In genomic region chr15:61811952-61812351, GRCh38 we compare ENCODE assay signal across 30 cellular contexts.
"Had no signal": no experiment of that assay in that cellular context is flagged by ENCODE, and none has a peak within 500 bp of the region (broad histone marks: within the 10 kb centered on the region; RNA-seq: fewer than 3 reads in every experiment).

No MANE protein-coding gene starts in this region.

- H2AFZ ChIP-seq: hepatocyte had no signal

- H3K9me3 ChIP-seq: gastroesophageal sphincter, heart left ventricle, neutrophil, pancreas, right atrium auricular region, suprapubic skin, transverse colon, upper lobe of right lung, uterus had no signal

- H3K4me1 Mint-ChIP-seq: endodermal cell; memory B cell; natural killer cell; stimulated activated naive CD8-positive, alpha-beta T cell treated with anti-CD3 and anti-CD28 coated beads, Interleukin-15, amount 100 ng/mL, for 72 hours had no signal

- H3K36me3 Mint-ChIP-seq: memory B cell, natural killer cell had no signal

- DNase-seq: effector CD8-positive, alpha-beta T cell; endodermal cell; foreskin keratinocyte; heart left ventricle; kidney; natural killer cell; pancreas; stimulated activated CD4-positive, alpha-beta T cell treated with anti-CD3 and anti-CD28 coated beads, Interleukin-12 subunit alpha, Interleukin-12 subunit beta, amount 100 ng/mL, for 4 hours; stimulated activated CD4-positive, alpha-beta T cell treated with anti-CD3 and anti-CD28 coated beads, Interleukin-1b, Interleukin-23, amount 100 ng/mL, for 48 hours; stimulated activated CD4-positive, alpha-beta T cell treated with anti-CD3 and anti-CD28 coated beads, Interleukin-4, amount 100 ng/mL, for 1 hour; stimulated activated CD8-positive, alpha-beta memory T cell treated with anti-CD3 and anti-CD28 coated beads, Interleukin-4, amount 100 ng/mL, for 48 hours; stimulated activated naive CD4-positive, alpha-beta T cell; stimulated activated naive CD8-positive, alpha-beta T cell treated with anti-CD3 and anti-CD28 coated beads, Interleukin-15, amount 100 ng/mL, for 72 hours; transverse colon; upper lobe of right lung; uterus had no signal

- FAIRE-seq: kidney, pancreas had no signal

- H3K4me1 ChIP-seq: foreskin keratinocyte, gastroesophageal sphincter, heart left ventricle, pancreas, right atrium auricular region, suprapubic skin, transverse colon, upper lobe of right lung, uterus had no signal

- H3K4me2 ChIP-seq: hepatocyte, smooth muscle cell had no signal

- H3K27me3 Mint-ChIP-seq: dendritic cell treated with granulocyte-macrophage colony-stimulating factor and Interleukin-4, amounts not matched to agents 40 ng/mL and 50 ng/mL, for 4 days; progenitor cell of endocrine pancreas had no signal

- H3K9me3 Mint-ChIP-seq: dendritic cell treated with granulocyte-macrophage colony-stimulating factor and Interleukin-4, amounts not matched to agents 40 ng/mL and 50 ng/mL, for 4 days; endodermal cell; memory B cell; natural killer cell; stimulated activated naive CD8-positive, alpha-beta T cell treated with anti-CD3 and anti-CD28 coated beads, Interleukin-15, amount 100 ng/mL, for 72 hours had no signal

- H3K27ac Mint-ChIP-seq: dendritic cell treated with granulocyte-macrophage colony-stimulating factor and Interleukin-4, amounts not matched to agents 40 ng/mL and 50 ng/mL, for 4 days; endodermal cell; memory B cell; natural killer cell; progenitor cell of endocrine pancreas had no signal

- H3K27me3 ChIP-seq: foreskin keratinocyte, hepatocyte, neutrophil, pancreas, right atrium auricular region, transverse colon, upper lobe of right lung, uterus had no signal

- H3K4me3 ChIP-seq: gastroesophageal sphincter, heart left ventricle, hepatocyte, lung, pancreas, right atrium auricular region, smooth muscle cell, suprapubic skin, transverse colon, upper lobe of right lung, uterus had no signal

- ATAC-seq: esophagus mucosa; foreskin keratinocyte; gastroesophageal sphincter; heart left ventricle; left lobe of liver; natural killer cell; pancreas; sciatic nerve; stimulated activated naive CD8-positive, alpha-beta T cell treated with anti-CD3 and anti-CD28 coated beads, Interleukin-15, amount 100 ng/mL, for 72 hours; upper lobe of right lung had no signal

- H3K36me3 ChIP-seq: gastroesophageal sphincter, heart left ventricle, neutrophil, pancreas, right atrium auricular region, suprapubic skin, transverse colon, upper lobe of right lung, uterus had no signal

- H3K79me2 ChIP-seq: hepatocyte had no signal

- H3K27ac ChIP-seq: epithelial cell of prostate, foreskin keratinocyte, gastroesophageal sphincter, heart left ventricle, hepatocyte, neutrophil, pancreas, right atrium auricular region, suprapubic skin, transverse colon, upper lobe of right lung, uterus had no signal

- H3K4me3 Mint-ChIP-seq: dendritic cell treated with granulocyte-macrophage colony-stimulating factor and Interleukin-4, amounts not matched to agents 40 ng/mL and 50 ng/mL, for 4 days; endodermal cell; memory B cell; natural killer cell; stimulated activated naive CD8-positive, alpha-beta T cell treated with anti-CD3 and anti-CD28 coated beads, Interleukin-15, amount 100 ng/mL, for 72 hours had no signal
